3 cellular contexts compared by ENCODE assay signal in the genomic region with DNA sequence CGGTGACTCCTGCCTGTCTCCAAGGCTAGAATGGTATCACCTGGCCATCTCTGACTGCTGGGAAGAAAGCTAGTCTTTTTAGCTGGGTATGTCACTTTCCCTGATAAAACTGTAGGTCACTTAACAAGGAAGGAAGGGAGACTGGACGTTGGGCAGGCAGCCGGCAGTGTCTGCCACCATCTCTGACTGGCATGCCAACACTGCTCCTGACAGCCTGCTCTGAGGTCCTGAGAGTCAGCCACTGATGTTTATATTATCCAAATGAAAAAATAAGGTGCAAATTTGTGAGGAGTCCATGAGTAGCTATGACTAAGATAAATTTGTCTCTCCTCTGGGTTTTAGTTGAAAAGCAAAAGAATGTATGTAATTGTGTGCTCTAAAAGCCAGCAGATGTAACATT.
A peak's percentile ranks its signal among the peaks of the same experiment; 100 is the strongest.
TF ChIP-seq lines count a peak whose summit lies in the region.

No MANE protein-coding gene starts in this region.

TF ChIP-seq in SK-N-SH treated with all-trans-retinoic acid at 6 μM for 48 hours, 23 proteins besides CTCF, POLR2A, EP300 and RAD21 (continues in another document):
- TF ChIP-seq SNAI2 (CRISPR knock-in tag; IDR thresholded peaks at IDR 0.05) (no peak), GLIS3 (CRISPR knock-in tag; IDR thresholded peaks at IDR 0.05) (no peak), ZFP30 (CRISPR knock-in tag; IDR thresholded peaks at IDR 0.05) (no peak), PPARA (CRISPR knock-in tag; IDR thresholded peaks at IDR 0.05; ENCODE audit: borderline replicate concordance) (no peak), TOX (CRISPR knock-in tag; IDR thresholded peaks at IDR 0.05; ENCODE audit: borderline replicate concordance) (no peak), ZNF565 (CRISPR knock-in tag; conservative IDR thresholded peaks at IDR 0.05; ENCODE audit: low read depth) (no peak), ZFP3 (CRISPR knock-in tag; IDR thresholded peaks at IDR 0.05) (no peak), ZNF8 (CRISPR knock-in tag; IDR thresholded peaks at IDR 0.05) (no peak), ZNF70 (CRISPR knock-in tag; IDR thresholded peaks at IDR 0.05) (no peak), TSHZ2 (CRISPR knock-in tag; IDR thresholded peaks at IDR 0.05) (no peak), RARB (CRISPR knock-in tag; IDR thresholded peaks at IDR 0.05) (no peak), OSR1 (CRISPR knock-in tag; IDR thresholded peaks at IDR 0.05) (no peak), CSDC2 (CRISPR knock-in tag; IDR thresholded peaks at IDR 0.05) (no peak), ISL1 (CRISPR knock-in tag; IDR thresholded peaks at IDR 0.05) (no peak), ZC3H10 (CRISPR knock-in tag; IDR thresholded peaks at IDR 0.05) (no peak), POU6F1 (CRISPR knock-in tag; IDR thresholded peaks at IDR 0.05; ENCODE audit: borderline replicate concordance, low read depth) (no peak)

TF ChIP-seq in SK-N-SH, 30 proteins besides CTCF, POLR2A, EP300 and RAD21:
- TF ChIP-seq FOSL2 (IDR thresholded peaks at IDR 0.05; ENCODE audit: borderline replicate concordance, low read depth) (no peak), MXI1 (IDR thresholded peaks at IDR 0.05; ENCODE audit: low read depth, low read length) (no peak), ZBTB33 (IDR thresholded peaks at IDR 0.05; ENCODE audit: borderline replicate concordance, low read depth) (no peak), FOXJ3 (CRISPR knock-in tag; IDR thresholded peaks at IDR 0.05) (no peak), PBX3 (IDR thresholded peaks at IDR 0.05) (no peak), RXRA (IDR thresholded peaks at IDR 0.05; ENCODE audit: borderline replicate concordance, low read depth) (no peak), NRF1 (IDR thresholded peaks at IDR 0.05; ENCODE audit: low read depth, low read length) (no peak), YY1 (IDR thresholded peaks at IDR 0.05; ENCODE audit: low read depth) (no peak), EZH2phosphoT487 (IDR thresholded peaks at IDR 0.05; ENCODE audit: borderline replicate concordance, low read depth) (no peak), CHD2 (IDR thresholded peaks at IDR 0.05; ENCODE audit: low read length, partially characterized antibody) (no peak), MEF2A (IDR thresholded peaks at IDR 0.05; ENCODE audit: borderline replicate concordance, low read depth) (no peak), RCOR1 (IDR thresholded peaks at IDR 0.05; ENCODE audit: low read length) (no peak), REST (IDR thresholded peaks at IDR 0.05; ENCODE audit: low read depth, low read length) (no peak)

TF ChIP-seq in IMR-90, 13 proteins besides CTCF, POLR2A, EP300 and RAD21:
- TF ChIP-seq ELK1 (IDR thresholded peaks at IDR 0.05; ENCODE audit: borderline replicate concordance, low read depth, low read length) (no peak), BHLHE40 (IDR thresholded peaks at IDR 0.05; ENCODE audit: low read depth, low read length) (0 out of 2 replicates have a peak, but pooled peaks have one; percentile 20)
